Comparison of ENCODE assay signal across 8 cellular contexts in genomic region chr17:68258890-68259435, GRCh38. TPM values are rescaled to one million over a fixed set of nuclear protein-coding genes. Genes with fewer than 3 reads are reported as not detected.
DNase-seq lines count a peak whose midpoint lies in the region; ATAC-seq and TF ChIP-seq lines count a peak whose summit lies in the region.
"Not testable (repeated sequence)": the region's sequence is repeated elsewhere in the genome, so short reads cannot be mapped to it uniquely, and the experiment has no call there.

No MANE protein-coding gene starts in this region.

- H3K36me3 ChIP-seq in CD8-positive, alpha-beta T cell (ENCODE audit: insufficient read depth, low read length) = not testable (repeated sequence)
- peaks cover 28% of the 10 kb centered on the region for H3K36me3 ChIP-seq in NT2/D1 (ENCODE audit: insufficient read depth, insufficient read length, low read length)

- H3K27ac ChIP-seq in CD8-positive, alpha-beta T cell (ENCODE audit: low read depth, low read length) = peak overlapping the region; percentile 75
- peak overlapping the region in 48 of 59 donors; percentile 1 to 81 (median 60) for H3K27ac ChIP-seq in dorsolateral prefrontal cortex

- not testable (repeated sequence) for TF ChIP-seq CTCF in CD8-positive, alpha-beta T cell (IDR thresholded peaks at IDR 0.05)
- peak in 1 of 56 donors; percentile 3 for TF ChIP-seq CTCF in dorsolateral prefrontal cortex (IDR thresholded peaks at IDR 0.05 in 54 of 56, conservative IDR thresholded peaks at IDR 0.05 in 2 of 56; ENCODE audit: low read depth in 1 of 56, partially characterized antibody in 56 of 56)

- peak; percentile 59 to 87 (median 69) for DNase-seq in CD8-positive, alpha-beta T cell
- not testable (repeated sequence) for DNase-seq in NT2/D1 (ENCODE audit: low read depth, low spot score)
- peak; percentile 45 for DNase-seq in activated CD8-positive, alpha-beta memory T cell treated with anti-CD3 and anti-CD28 coated beads, Interleukin-2, amount 50 U/mL, for 1 hour (ENCODE audit: extremely low read depth)
- DNase-seq in dorsolateral prefrontal cortex (peak in 1 of 10 donors; percentile 48), memory B cell (ENCODE audit: low spot score in 2 of 2) (peak; percentile 60 to 87)
- peak; percentile 38 for DNase-seq in stimulated activated CD8-positive, alpha-beta memory T cell treated with anti-CD3 and anti-CD28 coated beads, Interleukin-12 subunit alpha, Interleukin-12 subunit beta, amount 100 ng/mL, for 24 hours (ENCODE audit: extremely low read depth)

- CTCF ChIA-PET in CD8-positive, alpha-beta T cell (lab: Charles Lee) = interaction anchor here (0.8 to 3.1 kb wide), 6 partner anchors 10 to 178 kb away, joined by 3 to 13 read pairs (median 4); partner anchors contain the start of gene AMZ2

- intact Hi-C loops in CD8-positive, alpha-beta T cell (cut with DNase I, micrococcal nuclease) = loop anchor here (1.0 kb wide), 3 partner anchors 11 to 54 kb away; partner anchors contain the start of gene AMZ2 (in 1 of the 2)
- intact Hi-C loops in dorsolateral prefrontal cortex (cut with DNase I) = not testable (repeated sequence)

- peak; percentile 90 for ATAC-seq in CD8-positive, alpha-beta T cell
- peak; percentile 85 for ATAC-seq in GM19395 (IDR thresholded peaks at IDR 0.05; ENCODE audit: unreplicated experiment)
- ATAC-seq in HG03103 (IDR thresholded peaks at IDR 0.05; ENCODE audit: low read depth, unreplicated experiment) = peak; percentile 90
- peak; percentile 91 for ATAC-seq in memory B cell (ENCODE audit: low read depth)

- peak overlapping the region; percentile 96 for H3K27ac Mint-ChIP-seq in CD8-positive, alpha-beta T cell
- H3K27ac Mint-ChIP-seq in memory B cell = peak overlapping the region; percentile 91

- H3K4me1 Mint-ChIP-seq in CD8-positive, alpha-beta T cell (ENCODE audit: low read depth) = peaks cover 77% of the 10 kb centered on the region
- peaks cover 41% of the 10 kb centered on the region for H3K4me1 Mint-ChIP-seq in memory B cell

- H3K9me3 Mint-ChIP-seq in CD8-positive, alpha-beta T cell; memory B cell: not testable (repeated sequence)

- H3K27me3 ChIP-seq in CD8-positive, alpha-beta T cell (ENCODE audit: insufficient read depth, low read length); NT2/D1 (ENCODE audit: insufficient read depth, insufficient read length); dorsolateral prefrontal cortex: not testable (repeated sequence)

- POLR2A ChIA-PET in CD8-positive, alpha-beta T cell (lab: Charles Lee) = interaction anchor here (1.0 to 3.0 kb wide), 6 partner anchors 10 to 199 kb away, joined by 3 to 16 read pairs (median 4); partner anchors contain the start of genes AMZ2, ARSG and SLC16A6

- H3K4me3 ChIP-seq in CD8-positive, alpha-beta T cell (ENCODE audit: low read depth, low read length) = not testable (repeated sequence)
- H3K4me3 ChIP-seq in NT2/D1 (ENCODE audit: insufficient read length, low read depth) = peak overlapping the region; percentile 19
- peak overlapping the region in 36 of 59 donors; percentile 6 to 51 (median 34) for H3K4me3 ChIP-seq in dorsolateral prefrontal cortex

- H3K27me3 Mint-ChIP-seq in CD8-positive, alpha-beta T cell (ENCODE audit: low read depth); memory B cell: not testable (repeated sequence)

- not testable (repeated sequence) for H3K9me3 ChIP-seq in CD8-positive, alpha-beta T cell (ENCODE audit: low read length); NT2/D1 (ENCODE audit: insufficient read depth, low read length)

- peaks cover 23% of the 10 kb centered on the region for H3K36me3 Mint-ChIP-seq in CD8-positive, alpha-beta T cell
- H3K36me3 Mint-ChIP-seq in memory B cell = peaks cover 14% of the 10 kb centered on the region

- peaks cover 68% of the 10 kb centered on the region for H3K4me1 ChIP-seq in CD8-positive, alpha-beta T cell (ENCODE audit: insufficient read depth, low read length)
- H3K4me1 ChIP-seq in NT2/D1 (ENCODE audit: insufficient read depth, insufficient read length) = not testable (repeated sequence)

- H3K4me3 Mint-ChIP-seq in CD8-positive, alpha-beta T cell = peak overlapping the region; percentile 56
- peak overlapping the region; percentile 44 for H3K4me3 Mint-ChIP-seq in memory B cell

- peak overlapping the region; percentile 57 for H3K9ac ChIP-seq in NT2/D1 (ENCODE audit: insufficient read length, low read depth)

RNA-seq across cellular contexts. Expression of gene AMZ2, which starts 11.1 kb away (rescaled TPM):
- 10 to 100 TPM; 61.0 to 71.1 TPM for total RNA-seq in CD8-positive, alpha-beta T cell
- total RNA-seq in dorsolateral prefrontal cortex = 100 to 1,000 TPM in 98 of 120 experiments, 10 to 100 TPM in 22; 77.7 to 163 (median 118) TPM

RNA-seq across cellular contexts. Expression of gene SLC16A6, which starts 32.0 kb away (rescaled TPM):
- 10 to 100 TPM; 10.7 to 11.0 TPM for total RNA-seq in CD8-positive, alpha-beta T cell
- total RNA-seq in dorsolateral prefrontal cortex = 10 to 100 TPM in 5 of 120 experiments, 1 to 10 TPM in 115; 1.2 to 16.0 (median 5.8) TPM

RNA-seq across cellular contexts. Expression of gene ARSG, which starts 32.3 kb away (rescaled TPM):
- total RNA-seq in CD8-positive, alpha-beta T cell = 10 to 100 TPM in 1 of 2 experiments, 1 to 10 TPM in 1; 6.7 to 10.6 TPM
- total RNA-seq in dorsolateral prefrontal cortex = 10 to 100 TPM in 116 of 120 experiments, 1 to 10 TPM in 4; 8.1 to 27.0 (median 16.6) TPM
